1 cellular context compared by ENCODE assay signal in the genomic region with DNA sequence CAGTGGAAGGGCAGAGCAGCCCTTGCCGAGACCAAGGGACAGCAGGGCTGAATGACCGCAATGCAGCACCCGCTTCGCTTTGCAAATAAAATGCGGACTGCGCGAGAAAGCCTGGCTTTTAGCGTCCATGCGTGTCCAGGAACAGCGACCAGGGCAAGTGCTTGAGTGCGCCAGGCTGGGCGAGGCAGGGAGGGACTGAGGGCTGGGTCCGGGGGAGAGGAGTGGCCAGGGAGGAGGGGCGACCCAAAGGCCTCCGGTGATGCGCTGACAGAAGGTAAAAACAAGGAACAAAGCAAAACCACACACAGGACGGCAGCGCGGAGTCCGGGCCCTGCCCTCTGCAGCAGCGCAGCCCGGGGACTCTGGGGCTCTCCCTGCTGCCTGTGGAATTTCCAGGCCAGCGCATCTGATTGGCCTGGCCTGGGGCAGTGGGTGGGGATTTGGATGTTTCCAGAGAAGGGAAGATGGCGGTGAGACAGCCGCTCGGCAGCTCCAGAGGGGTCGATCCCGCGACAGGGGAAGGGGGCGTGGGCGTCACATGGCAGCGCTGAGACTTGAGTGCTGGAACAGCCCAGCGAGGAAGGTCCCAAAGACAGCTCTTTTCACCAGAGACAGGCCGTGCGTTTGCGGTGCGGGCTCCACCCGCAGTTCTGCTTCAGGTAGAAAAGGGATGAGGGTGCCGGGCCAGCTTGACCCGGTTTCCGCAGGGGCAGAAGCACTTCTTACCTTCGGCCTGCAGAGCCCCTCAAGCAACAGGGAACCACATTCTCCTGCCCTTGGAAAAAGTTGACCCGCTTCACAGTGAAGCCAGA.
TF ChIP-seq lines count a peak whose summit lies in the region.

No MANE protein-coding gene starts in this region.

TF ChIP-seq in HepG2, 621 proteins besides CTCF, POLR2A, EP300 and RAD21 (continued from another document and continues in another):
- TF ChIP-seq ZNF326 (CRISPR knock-in tag; IDR thresholded peaks at IDR 0.05; ENCODE audit: borderline replicate concordance) (no peak), ZNF256 (CRISPR knock-in tag; conservative IDR thresholded peaks at IDR 0.05) (no peak; the same call in 1 of the 2 replicates), RFX1 (IDR thresholded peaks at IDR 0.05) (no peak), FIP1L1 (IDR thresholded peaks at IDR 0.05; ENCODE audit: borderline replicate concordance, insufficient read depth, low read depth, low read length) (no peak), HOXD1 (CRISPR knock-in tag; IDR thresholded peaks at IDR 0.05) (no peak; the same call in 1 of the 2 replicates), RCOR2 (CRISPR knock-in tag; IDR thresholded peaks at IDR 0.05) (0 out of 2 replicates have a peak, but pooled peaks have one; percentile 62), DNMT1 (CRISPR knock-in tag; IDR thresholded peaks at IDR 0.05) (no peak), ZFP36 (IDR thresholded peaks at IDR 0.05; ENCODE audit: borderline replicate concordance, low read depth, low read length, partially characterized antibody) (no peak), ZNF264 (CRISPR knock-in tag; IDR thresholded peaks at IDR 0.05) (peak; percentile 67; the same call in 1 of the 2 replicates), HNF4A (CRISPR knock-in tag; IDR thresholded peaks at IDR 0.05) (peak; percentile 62; the same call in 1 of the 2 replicates), HOXA3 (CRISPR knock-in tag; IDR thresholded peaks at IDR 0.05) (peak; percentile 89), ZNF564 (CRISPR knock-in tag; IDR thresholded peaks at IDR 0.05) (no peak), ZNF432 (CRISPR knock-in tag; IDR thresholded peaks at IDR 0.05; ENCODE audit: borderline replicate concordance) (no peak), NR2F2 (IDR thresholded peaks at IDR 0.05; ENCODE audit: borderline replicate concordance, low read depth) (peak; percentile 23; the same call in 1 of the 2 replicates), MAFF (IDR thresholded peaks at IDR 0.05; ENCODE audit: low read depth, low read length) (0 out of 2 replicates have a peak, but pooled peaks have one; percentile 1), ZNF34 (CRISPR knock-in tag; IDR thresholded peaks at IDR 0.05; ENCODE audit: borderline replicate concordance) (no peak), TEAD3 (CRISPR knock-in tag; optimal IDR thresholded peaks at IDR 0.05; ENCODE audit: borderline replicate concordance) (peak; percentile 91)
- TF ChIP-seq, protein P1, sequence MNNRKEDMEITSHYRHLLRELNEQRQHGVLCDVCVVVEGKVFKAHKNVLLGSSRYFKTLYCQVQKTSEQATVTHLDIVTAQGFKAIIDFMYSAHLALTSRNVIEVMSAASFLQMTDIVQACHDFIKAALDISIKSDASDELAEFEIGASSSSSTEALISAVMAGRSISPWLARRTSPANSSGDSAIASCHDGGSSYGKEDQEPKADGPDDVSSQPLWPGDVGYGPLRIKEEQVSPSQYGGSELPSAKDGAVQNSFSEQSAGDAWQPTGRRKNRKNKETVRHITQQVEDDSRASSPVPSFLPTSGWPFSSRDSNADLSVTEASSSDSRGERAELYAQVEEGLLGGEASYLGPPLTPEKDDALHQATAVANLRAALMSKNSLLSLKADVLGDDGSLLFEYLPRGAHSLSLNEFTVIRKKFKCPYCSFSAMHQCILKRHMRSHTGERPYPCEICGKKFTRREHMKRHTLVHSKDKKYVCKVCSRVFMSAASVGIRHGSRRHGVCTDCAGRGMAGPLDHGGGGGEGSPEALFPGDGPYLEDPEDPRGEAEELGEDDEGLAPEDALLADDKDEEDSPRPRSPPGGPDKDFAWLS (CRISPR knock-in tag; IDR thresholded peaks at IDR 0.05; ENCODE audit: borderline replicate concordance) = no peak
- TF ChIP-seq, protein P2, sequence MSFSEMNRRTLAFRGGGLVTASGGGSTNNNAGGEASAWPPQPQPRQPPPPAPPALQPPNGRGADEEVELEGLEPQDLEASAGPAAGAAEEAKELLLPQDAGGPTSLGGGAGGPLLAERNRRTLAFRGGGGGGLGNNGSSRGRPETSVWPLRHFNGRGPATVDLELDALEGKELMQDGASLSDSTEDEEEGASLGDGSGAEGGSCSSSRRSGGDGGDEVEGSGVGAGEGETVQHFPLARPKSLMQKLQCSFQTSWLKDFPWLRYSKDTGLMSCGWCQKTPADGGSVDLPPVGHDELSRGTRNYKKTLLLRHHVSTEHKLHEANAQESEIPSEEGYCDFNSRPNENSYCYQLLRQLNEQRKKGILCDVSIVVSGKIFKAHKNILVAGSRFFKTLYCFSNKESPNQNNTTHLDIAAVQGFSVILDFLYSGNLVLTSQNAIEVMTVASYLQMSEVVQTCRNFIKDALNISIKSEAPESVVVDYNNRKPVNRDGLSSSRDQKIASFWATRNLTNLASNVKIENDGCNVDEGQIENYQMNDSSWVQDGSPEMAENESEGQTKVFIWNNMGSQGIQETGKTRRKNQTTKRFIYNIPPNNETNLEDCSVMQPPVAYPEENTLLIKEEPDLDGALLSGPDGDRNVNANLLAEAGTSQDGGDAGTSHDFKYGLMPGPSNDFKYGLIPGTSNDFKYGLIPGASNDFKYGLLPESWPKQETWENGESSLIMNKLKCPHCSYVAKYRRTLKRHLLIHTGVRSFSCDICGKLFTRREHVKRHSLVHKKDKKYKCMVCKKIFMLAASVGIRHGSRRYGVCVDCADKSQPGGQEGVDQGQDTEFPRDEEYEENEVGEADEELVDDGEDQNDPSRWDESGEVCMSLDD (CRISPR knock-in tag; IDR thresholded peaks at IDR 0.05; ENCODE audit: borderline replicate concordance) = no peak
- TF ChIP-seq, protein P3, sequence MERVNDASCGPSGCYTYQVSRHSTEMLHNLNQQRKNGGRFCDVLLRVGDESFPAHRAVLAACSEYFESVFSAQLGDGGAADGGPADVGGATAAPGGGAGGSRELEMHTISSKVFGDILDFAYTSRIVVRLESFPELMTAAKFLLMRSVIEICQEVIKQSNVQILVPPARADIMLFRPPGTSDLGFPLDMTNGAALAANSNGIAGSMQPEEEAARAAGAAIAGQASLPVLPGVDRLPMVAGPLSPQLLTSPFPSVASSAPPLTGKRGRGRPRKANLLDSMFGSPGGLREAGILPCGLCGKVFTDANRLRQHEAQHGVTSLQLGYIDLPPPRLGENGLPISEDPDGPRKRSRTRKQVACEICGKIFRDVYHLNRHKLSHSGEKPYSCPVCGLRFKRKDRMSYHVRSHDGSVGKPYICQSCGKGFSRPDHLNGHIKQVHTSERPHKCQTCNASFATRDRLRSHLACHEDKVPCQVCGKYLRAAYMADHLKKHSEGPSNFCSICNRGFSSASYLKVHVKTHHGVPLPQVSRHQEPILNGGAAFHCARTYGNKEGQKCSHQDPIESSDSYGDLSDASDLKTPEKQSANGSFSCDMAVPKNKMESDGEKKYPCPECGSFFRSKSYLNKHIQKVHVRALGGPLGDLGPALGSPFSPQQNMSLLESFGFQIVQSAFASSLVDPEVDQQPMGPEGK (CRISPR knock-in tag; IDR thresholded peaks at IDR 0.05) = no peak; the same call in none of the 2 replicates
- TF ChIP-seq, protein P4, sequence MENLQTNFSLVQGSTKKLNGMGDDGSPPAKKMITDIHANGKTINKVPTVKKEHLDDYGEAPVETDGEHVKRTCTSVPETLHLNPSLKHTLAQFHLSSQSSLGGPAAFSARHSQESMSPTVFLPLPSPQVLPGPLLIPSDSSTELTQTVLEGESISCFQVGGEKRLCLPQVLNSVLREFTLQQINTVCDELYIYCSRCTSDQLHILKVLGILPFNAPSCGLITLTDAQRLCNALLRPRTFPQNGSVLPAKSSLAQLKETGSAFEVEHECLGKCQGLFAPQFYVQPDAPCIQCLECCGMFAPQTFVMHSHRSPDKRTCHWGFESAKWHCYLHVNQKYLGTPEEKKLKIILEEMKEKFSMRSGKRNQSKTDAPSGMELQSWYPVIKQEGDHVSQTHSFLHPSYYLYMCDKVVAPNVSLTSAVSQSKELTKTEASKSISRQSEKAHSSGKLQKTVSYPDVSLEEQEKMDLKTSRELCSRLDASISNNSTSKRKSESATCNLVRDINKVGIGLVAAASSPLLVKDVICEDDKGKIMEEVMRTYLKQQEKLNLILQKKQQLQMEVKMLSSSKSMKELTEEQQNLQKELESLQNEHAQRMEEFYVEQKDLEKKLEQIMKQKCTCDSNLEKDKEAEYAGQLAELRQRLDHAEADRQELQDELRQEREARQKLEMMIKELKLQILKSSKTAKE (CRISPR knock-in tag; IDR thresholded peaks at IDR 0.05; ENCODE audit: borderline replicate concordance) = no peak
- TF ChIP-seq, protein P5, sequence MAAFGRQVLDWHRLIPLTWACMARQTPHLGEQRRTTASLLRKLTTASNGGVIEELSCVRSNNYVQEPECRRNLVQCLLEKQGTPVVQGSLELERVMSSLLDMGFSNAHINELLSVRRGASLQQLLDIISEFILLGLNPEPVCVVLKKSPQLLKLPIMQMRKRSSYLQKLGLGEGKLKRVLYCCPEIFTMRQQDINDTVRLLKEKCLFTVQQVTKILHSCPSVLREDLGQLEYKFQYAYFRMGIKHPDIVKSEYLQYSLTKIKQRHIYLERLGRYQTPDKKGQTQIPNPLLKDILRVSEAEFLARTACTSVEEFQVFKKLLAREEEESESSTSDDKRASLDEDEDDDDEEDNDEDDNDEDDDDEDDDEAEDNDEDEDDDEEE (CRISPR knock-in tag; IDR thresholded peaks at IDR 0.05) = no peak
- TF ChIP-seq, protein P6, sequence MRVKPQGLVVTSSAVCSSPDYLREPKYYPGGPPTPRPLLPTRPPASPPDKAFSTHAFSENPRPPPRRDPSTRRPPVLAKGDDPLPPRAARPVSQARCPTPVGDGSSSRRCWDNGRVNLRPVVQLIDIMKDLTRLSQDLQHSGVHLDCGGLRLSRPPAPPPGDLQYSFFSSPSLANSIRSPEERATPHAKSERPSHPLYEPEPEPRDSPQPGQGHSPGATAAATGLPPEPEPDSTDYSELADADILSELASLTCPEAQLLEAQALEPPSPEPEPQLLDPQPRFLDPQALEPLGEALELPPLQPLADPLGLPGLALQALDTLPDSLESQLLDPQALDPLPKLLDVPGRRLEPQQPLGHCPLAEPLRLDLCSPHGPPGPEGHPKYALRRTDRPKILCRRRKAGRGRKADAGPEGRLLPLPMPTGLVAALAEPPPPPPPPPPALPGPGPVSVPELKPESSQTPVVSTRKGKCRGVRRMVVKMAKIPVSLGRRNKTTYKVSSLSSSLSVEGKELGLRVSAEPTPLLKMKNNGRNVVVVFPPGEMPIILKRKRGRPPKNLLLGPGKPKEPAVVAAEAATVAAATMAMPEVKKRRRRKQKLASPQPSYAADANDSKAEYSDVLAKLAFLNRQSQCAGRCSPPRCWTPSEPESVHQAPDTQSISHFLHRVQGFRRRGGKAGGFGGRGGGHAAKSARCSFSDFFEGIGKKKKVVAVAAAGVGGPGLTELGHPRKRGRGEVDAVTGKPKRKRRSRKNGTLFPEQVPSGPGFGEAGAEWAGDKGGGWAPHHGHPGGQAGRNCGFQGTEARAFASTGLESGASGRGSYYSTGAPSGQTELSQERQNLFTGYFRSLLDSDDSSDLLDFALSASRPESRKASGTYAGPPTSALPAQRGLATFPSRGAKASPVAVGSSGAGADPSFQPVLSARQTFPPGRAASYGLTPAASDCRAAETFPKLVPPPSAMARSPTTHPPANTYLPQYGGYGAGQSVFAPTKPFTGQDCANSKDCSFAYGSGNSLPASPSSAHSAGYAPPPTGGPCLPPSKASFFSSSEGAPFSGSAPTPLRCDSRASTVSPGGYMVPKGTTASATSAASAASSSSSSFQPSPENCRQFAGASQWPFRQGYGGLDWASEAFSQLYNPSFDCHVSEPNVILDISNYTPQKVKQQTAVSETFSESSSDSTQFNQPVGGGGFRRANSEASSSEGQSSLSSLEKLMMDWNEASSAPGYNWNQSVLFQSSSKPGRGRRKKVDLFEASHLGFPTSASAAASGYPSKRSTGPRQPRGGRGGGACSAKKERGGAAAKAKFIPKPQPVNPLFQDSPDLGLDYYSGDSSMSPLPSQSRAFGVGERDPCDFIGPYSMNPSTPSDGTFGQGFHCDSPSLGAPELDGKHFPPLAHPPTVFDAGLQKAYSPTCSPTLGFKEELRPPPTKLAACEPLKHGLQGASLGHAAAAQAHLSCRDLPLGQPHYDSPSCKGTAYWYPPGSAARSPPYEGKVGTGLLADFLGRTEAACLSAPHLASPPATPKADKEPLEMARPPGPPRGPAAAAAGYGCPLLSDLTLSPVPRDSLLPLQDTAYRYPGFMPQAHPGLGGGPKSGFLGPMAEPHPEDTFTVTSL (CRISPR knock-in tag; IDR thresholded peaks at IDR 0.05; ENCODE audit: borderline replicate concordance) = peak; percentile 71; the same call in 1 of the 2 replicates
- TF ChIP-seq, protein P7, sequence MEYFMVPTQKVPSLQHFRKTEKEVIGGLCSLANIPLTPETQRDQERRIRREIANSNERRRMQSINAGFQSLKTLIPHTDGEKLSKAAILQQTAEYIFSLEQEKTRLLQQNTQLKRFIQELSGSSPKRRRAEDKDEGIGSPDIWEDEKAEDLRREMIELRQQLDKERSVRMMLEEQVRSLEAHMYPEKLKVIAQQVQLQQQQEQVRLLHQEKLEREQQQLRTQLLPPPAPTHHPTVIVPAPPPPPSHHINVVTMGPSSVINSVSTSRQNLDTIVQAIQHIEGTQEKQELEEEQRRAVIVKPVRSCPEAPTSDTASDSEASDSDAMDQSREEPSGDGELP (IDR thresholded peaks at IDR 0.05; ENCODE audit: borderline replicate concordance, low read depth) = no peak
- TF ChIP-seq, protein P8, sequence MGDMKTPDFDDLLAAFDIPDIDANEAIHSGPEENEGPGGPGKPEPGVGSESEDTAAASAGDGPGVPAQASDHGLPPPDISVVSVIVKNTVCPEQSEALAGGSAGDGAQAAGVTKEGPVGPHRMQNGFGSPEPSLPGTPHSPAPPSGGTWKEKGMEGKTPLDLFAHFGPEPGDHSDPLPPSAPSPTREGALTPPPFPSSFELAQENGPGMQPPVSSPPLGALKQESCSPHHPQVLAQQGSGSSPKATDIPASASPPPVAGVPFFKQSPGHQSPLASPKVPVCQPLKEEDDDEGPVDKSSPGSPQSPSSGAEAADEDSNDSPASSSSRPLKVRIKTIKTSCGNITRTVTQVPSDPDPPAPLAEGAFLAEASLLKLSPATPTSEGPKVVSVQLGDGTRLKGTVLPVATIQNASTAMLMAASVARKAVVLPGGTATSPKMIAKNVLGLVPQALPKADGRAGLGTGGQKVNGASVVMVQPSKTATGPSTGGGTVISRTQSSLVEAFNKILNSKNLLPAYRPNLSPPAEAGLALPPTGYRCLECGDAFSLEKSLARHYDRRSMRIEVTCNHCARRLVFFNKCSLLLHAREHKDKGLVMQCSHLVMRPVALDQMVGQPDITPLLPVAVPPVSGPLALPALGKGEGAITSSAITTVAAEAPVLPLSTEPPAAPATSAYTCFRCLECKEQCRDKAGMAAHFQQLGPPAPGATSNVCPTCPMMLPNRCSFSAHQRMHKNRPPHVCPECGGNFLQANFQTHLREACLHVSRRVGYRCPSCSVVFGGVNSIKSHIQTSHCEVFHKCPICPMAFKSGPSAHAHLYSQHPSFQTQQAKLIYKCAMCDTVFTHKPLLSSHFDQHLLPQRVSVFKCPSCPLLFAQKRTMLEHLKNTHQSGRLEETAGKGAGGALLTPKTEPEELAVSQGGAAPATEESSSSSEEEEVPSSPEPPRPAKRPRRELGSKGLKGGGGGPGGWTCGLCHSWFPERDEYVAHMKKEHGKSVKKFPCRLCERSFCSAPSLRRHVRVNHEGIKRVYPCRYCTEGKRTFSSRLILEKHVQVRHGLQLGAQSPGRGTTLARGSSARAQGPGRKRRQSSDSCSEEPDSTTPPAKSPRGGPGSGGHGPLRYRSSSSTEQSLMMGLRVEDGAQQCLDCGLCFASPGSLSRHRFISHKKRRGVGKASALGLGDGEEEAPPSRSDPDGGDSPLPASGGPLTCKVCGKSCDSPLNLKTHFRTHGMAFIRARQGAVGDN (CRISPR knock-in tag; IDR thresholded peaks at IDR 0.05) = peak; percentile 97
- TF ChIP-seq, protein P9, sequence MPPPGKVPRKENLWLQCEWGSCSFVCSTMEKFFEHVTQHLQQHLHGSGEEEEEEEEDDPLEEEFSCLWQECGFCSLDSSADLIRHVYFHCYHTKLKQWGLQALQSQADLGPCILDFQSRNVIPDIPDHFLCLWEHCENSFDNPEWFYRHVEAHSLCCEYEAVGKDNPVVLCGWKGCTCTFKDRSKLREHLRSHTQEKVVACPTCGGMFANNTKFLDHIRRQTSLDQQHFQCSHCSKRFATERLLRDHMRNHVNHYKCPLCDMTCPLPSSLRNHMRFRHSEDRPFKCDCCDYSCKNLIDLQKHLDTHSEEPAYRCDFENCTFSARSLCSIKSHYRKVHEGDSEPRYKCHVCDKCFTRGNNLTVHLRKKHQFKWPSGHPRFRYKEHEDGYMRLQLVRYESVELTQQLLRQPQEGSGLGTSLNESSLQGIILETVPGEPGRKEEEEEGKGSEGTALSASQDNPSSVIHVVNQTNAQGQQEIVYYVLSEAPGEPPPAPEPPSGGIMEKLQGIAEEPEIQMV (CRISPR knock-in tag; IDR thresholded peaks at IDR 0.05; ENCODE audit: low read depth) = no peak; the same call in 1 of the 2 replicates
